11 cellular contexts compared by ENCODE assay signal in genomic region chr1:58592521-58593134, GRCh38. TPM values are rescaled to one million over a fixed set of nuclear protein-coding genes. Genes with fewer than 3 reads are reported as not detected.
A peak's percentile ranks its signal among the peaks of the same experiment; 100 is the strongest.
DNase-seq lines count a peak whose midpoint lies in the region; ATAC-seq and TF ChIP-seq lines count a peak whose summit lies in the region.
"Had no signal": no experiment of that assay in that cellular context is flagged by ENCODE, and none has a peak within 500 bp of the region (broad histone marks: within the 10 kb centered on the region; RNA-seq: fewer than 3 reads in every experiment).

No MANE protein-coding gene starts in this region.

- intact Hi-C loops in sciatic nerve (cut with DNase I): no loop called here

- ATAC-seq in SK-N-SH treated with all-trans-retinoic acid at 6 μM for 48 hours (peak; percentile 94), sciatic nerve (peak; percentile 78)
- ATAC-seq: activated CD8-positive, alpha-beta T cell treated with anti-CD3 and anti-CD28 coated beads for 36 hours had no signal

- DNase-seq in GOT3 (lab: John Stamatoyannopoulos, UW) (peak; percentile 7), glomerular endothelial cell (ENCODE audit: extremely low read depth, low read depth, low spot score) (peak; percentile 89), sciatic nerve (ENCODE audit: low spot score) (no peak), middle frontal gyrus (ENCODE audit: extremely low spot score, low spot score) (no peak), hippocampal formation (lab: John Stamatoyannopoulos, UW) (no peak)
- DNase-seq in stimulated activated CD4-positive, alpha-beta T cell treated with anti-CD3 and anti-CD28 coated beads, Interleukin-4, amount 100 ng/mL, for 4 hours: no peak
- DNase-seq in activated CD8-positive, alpha-beta memory T cell treated with anti-CD3 and anti-CD28 coated beads, Interleukin-2, amount 50 U/mL, for 48 hours: no peak
- DNase-seq: activated CD8-positive, alpha-beta T cell treated with anti-CD3 and anti-CD28 coated beads for 36 hours; effector memory CD4-positive, alpha-beta T cell had no signal

TF ChIP-seq in SK-N-SH treated with all-trans-retinoic acid at 6 μM for 48 hours, 23 proteins besides CTCF, POLR2A, EP300 and RAD21:
- TF ChIP-seq ZC3H10 (CRISPR knock-in tag; IDR thresholded peaks at IDR 0.05) (no peak), CSRNP3 (CRISPR knock-in tag; IDR thresholded peaks at IDR 0.05) (no peak), SNAI2 (CRISPR knock-in tag; IDR thresholded peaks at IDR 0.05) (no peak), ESRRG (CRISPR knock-in tag; IDR thresholded peaks at IDR 0.05) (no peak), ZNF70 (CRISPR knock-in tag; IDR thresholded peaks at IDR 0.05) (no peak), GLIS3 (CRISPR knock-in tag; IDR thresholded peaks at IDR 0.05) (no peak), OSR1 (CRISPR knock-in tag; IDR thresholded peaks at IDR 0.05) (no peak), CSDC2 (CRISPR knock-in tag; IDR thresholded peaks at IDR 0.05) (0 out of 2 replicates have a peak, but pooled peaks have one; percentile 10), ZFP3 (CRISPR knock-in tag; IDR thresholded peaks at IDR 0.05) (peak; percentile 14; the same call in 1 of the 2 replicates), ZNF565 (CRISPR knock-in tag; conservative IDR thresholded peaks at IDR 0.05; ENCODE audit: low read depth) (no peak), RARB (CRISPR knock-in tag; IDR thresholded peaks at IDR 0.05) (no peak), TOX (CRISPR knock-in tag; IDR thresholded peaks at IDR 0.05; ENCODE audit: borderline replicate concordance) (no peak), ZFP30 (CRISPR knock-in tag; IDR thresholded peaks at IDR 0.05) (no peak), ISL1 (CRISPR knock-in tag; IDR thresholded peaks at IDR 0.05) (peak; percentile 65), TSHZ2 (CRISPR knock-in tag; IDR thresholded peaks at IDR 0.05) (no peak), ZNF8 (CRISPR knock-in tag; IDR thresholded peaks at IDR 0.05) (no peak), ARNTL (CRISPR knock-in tag; IDR thresholded peaks at IDR 0.05; ENCODE audit: borderline replicate concordance, low read depth) (no peak), BACH2 (CRISPR knock-in tag; IDR thresholded peaks at IDR 0.05; ENCODE audit: borderline replicate concordance) (no peak), POU6F1 (CRISPR knock-in tag; IDR thresholded peaks at IDR 0.05; ENCODE audit: borderline replicate concordance, low read depth) (no peak), CREB5 (CRISPR knock-in tag; IDR thresholded peaks at IDR 0.05; ENCODE audit: low read depth) (peak; percentile 83)
- TF ChIP-seq, protein P1, sequence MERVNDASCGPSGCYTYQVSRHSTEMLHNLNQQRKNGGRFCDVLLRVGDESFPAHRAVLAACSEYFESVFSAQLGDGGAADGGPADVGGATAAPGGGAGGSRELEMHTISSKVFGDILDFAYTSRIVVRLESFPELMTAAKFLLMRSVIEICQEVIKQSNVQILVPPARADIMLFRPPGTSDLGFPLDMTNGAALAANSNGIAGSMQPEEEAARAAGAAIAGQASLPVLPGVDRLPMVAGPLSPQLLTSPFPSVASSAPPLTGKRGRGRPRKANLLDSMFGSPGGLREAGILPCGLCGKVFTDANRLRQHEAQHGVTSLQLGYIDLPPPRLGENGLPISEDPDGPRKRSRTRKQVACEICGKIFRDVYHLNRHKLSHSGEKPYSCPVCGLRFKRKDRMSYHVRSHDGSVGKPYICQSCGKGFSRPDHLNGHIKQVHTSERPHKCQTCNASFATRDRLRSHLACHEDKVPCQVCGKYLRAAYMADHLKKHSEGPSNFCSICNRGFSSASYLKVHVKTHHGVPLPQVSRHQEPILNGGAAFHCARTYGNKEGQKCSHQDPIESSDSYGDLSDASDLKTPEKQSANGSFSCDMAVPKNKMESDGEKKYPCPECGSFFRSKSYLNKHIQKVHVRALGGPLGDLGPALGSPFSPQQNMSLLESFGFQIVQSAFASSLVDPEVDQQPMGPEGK (CRISPR knock-in tag; IDR thresholded peaks at IDR 0.05; ENCODE audit: borderline replicate concordance): no peak
TF ChIP-seq in SK-N-SH treated with all-trans-retinoic acid at 6 μM for 48 hours: peak in this region for 4.

RNA-seq across cellular contexts. Expression of gene TACSTD2, which starts 15.6 kb away (rescaled TPM):
- total RNA-seq in glomerular endothelial cell: 51.0 and 112 TPM in 2 replicates
- 5.0 TPM for total RNA-seq in sciatic nerve
- total RNA-seq: NCI-H460 had no signal

RNA-seq across cellular contexts. Expression of gene OMA1, which starts 46.1 kb away (rescaled TPM):
- total RNA-seq in glomerular endothelial cell: 8.9 and 9.3 TPM in 2 replicates
- total RNA-seq in sciatic nerve: 40.2 TPM

Comparison
In these comparisons a context has a peak if more than half of its experiments do, and no peak if none do; other contexts are left out.
1. DNase-seq: peak in GOT3 (single experiment) and glomerular endothelial cell (single experiment); none in sciatic nerve (single experiment), stimulated activated CD4-positive, alpha-beta T cell treated with anti-CD3 and anti-CD28 coated beads, Interleukin-4, amount 100 ng/mL, for 4 hours (0 of 2), middle frontal gyrus (single experiment), hippocampal formation (0 of 2) and activated CD8-positive, alpha-beta memory T cell treated with anti-CD3 and anti-CD28 coated beads, Interleukin-2, amount 50 U/mL, for 48 hours (single experiment).